Comparison of ENCODE assay signal across 1 cellular context in genomic region chr4:112514449-112515277, GRCh38.
TF ChIP-seq lines count a peak whose summit lies in the region.

No MANE protein-coding gene starts in this region.

TF ChIP-seq in H1, 55 proteins besides CTCF, POLR2A, EP300 and RAD21 (continued from another document):
- TF ChIP-seq E2F6 (IDR thresholded peaks at IDR 0.05): peak; percentile 36; the same call in 1 of the 2 replicates
- no peak for TF ChIP-seq POLR2AphosphoS5 (IDR thresholded peaks at IDR 0.05; ENCODE audit: low read depth, low read length)
- TF ChIP-seq SRF (IDR thresholded peaks at IDR 0.05; ENCODE audit: low read depth, low read length): no peak
- TF ChIP-seq SUZ12 (IDR thresholded peaks at IDR 0.05; ENCODE audit: low read length): peak; percentile 93
- no peak for TF ChIP-seq SAP30 (IDR thresholded peaks at IDR 0.05; ENCODE audit: insufficient read depth, insufficient replicate concordance, low read length)
- TF ChIP-seq CBX5 (IDR thresholded peaks at IDR 0.05; ENCODE audit: low read depth, low read length): no peak
TF ChIP-seq in H1: peak in this region for 10.
